1 cellular context compared by ENCODE assay signal in genomic region chr4:86934772-86935498, GRCh38.
TF ChIP-seq lines count a peak whose summit lies in the region.

Gene AFF1, plus strand, starts transcription at chr4:86935011. Its CDS starts 13,523 bp downstream, at chr4:86948534.

TF ChIP-seq in K562, 482 proteins besides CTCF, POLR2A, EP300 and RAD21 (continues in another document):
- TF ChIP-seq RNF219 (CRISPR knock-in tag; IDR thresholded peaks at IDR 0.05) = no peak
- TF ChIP-seq, protein P1, sequence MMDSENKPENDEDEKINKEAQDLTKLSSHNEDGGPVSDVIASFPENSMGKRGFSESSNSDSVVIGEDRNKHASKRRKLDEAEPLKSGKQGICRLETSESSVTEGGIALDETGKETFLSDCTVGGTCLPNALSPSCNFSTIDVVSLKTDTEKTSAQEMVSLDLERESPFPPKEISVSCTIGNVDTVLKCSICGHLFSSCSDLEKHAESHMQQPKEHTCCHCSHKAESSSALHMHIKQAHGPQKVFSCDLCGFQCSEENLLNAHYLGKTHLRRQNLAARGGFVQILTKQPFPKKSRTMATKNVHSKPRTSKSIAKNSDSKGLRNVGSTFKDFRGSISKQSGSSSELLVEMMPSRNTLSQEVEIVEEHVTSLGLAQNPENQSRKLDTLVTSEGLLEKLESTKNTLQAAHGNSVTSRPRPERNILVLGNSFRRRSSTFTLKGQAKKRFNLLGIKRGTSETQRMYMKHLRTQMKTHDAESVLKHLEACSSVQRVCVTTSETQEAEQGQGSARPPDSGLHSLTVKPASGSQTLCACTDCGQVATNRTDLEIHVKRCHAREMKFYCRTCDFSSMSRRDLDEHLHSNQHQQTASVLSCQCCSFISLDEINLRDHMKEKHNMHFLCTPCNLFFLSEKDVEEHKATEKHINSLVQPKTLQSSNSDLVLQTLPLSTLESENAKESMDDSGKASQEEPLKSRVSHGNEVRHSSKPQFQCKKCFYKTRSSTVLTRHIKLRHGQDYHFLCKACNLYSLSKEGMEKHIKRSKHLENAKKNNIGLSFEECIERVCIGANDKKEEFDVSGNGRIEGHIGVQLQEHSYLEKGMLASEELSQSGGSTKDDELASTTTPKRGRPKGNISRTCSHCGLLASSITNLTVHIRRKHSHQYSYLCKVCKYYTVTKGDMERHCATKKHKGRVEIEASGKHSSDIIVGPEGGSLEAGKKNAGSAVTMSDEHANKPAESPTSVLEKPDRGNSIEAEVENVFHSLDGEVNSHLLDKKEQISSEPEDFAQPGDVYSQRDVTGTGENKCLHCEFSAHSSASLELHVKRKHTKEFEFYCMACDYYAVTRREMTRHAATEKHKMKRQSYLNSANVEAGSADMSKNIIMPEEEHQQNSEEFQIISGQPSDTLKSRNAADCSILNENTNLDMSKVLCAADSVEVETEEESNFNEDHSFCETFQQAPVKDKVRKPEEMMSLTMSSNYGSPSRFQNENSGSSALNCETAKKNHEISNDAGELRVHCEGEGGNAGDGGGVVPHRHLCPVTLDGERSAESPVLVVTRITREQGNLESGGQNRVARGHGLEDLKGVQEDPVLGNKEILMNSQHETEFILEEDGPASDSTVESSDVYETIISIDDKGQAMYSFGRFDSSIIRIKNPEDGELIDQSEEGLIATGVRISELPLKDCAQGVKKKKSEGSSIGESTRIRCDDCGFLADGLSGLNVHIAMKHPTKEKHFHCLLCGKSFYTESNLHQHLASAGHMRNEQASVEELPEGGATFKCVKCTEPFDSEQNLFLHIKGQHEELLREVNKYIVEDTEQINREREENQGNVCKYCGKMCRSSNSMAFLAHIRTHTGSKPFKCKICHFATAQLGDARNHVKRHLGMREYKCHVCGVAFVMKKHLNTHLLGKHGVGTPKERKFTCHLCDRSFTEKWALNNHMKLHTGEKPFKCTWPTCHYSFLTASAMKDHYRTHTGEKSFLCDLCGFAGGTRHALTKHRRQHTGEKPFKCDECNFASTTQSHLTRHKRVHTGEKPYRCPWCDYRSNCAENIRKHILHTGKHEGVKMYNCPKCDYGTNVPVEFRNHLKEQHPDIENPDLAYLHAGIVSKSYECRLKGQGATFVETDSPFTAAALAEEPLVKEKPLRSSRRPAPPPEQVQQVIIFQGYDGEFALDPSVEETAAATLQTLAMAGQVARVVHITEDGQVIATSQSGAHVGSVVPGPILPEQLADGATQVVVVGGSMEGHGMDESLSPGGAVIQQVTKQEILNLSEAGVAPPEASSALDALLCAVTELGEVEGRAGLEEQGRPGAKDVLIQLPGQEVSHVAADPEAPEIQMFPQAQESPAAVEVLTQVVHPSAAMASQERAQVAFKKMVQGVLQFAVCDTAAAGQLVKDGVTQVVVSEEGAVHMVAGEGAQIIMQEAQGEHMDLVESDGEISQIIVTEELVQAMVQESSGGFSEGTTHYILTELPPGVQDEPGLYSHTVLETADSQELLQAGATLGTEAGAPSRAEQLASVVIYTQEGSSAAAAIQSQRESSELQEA (IDR thresholded peaks at IDR 0.05; ENCODE audit: low read depth) = no peak
- no peak for TF ChIP-seq STAT5B (CRISPR knock-in tag; IDR thresholded peaks at IDR 0.05)
- TF ChIP-seq KLF1 (tag; IDR thresholded peaks at IDR 0.05) = 0 out of 2 replicates have a peak, but pooled peaks have one; percentile 48
- TF ChIP-seq LCOR (CRISPR knock-in tag; IDR thresholded peaks at IDR 0.05) = no peak
- peak; percentile 83 for TF ChIP-seq ESRRA (IDR thresholded peaks at IDR 0.05; ENCODE audit: borderline replicate concordance, low read depth)
- TF ChIP-seq, protein P2, sequence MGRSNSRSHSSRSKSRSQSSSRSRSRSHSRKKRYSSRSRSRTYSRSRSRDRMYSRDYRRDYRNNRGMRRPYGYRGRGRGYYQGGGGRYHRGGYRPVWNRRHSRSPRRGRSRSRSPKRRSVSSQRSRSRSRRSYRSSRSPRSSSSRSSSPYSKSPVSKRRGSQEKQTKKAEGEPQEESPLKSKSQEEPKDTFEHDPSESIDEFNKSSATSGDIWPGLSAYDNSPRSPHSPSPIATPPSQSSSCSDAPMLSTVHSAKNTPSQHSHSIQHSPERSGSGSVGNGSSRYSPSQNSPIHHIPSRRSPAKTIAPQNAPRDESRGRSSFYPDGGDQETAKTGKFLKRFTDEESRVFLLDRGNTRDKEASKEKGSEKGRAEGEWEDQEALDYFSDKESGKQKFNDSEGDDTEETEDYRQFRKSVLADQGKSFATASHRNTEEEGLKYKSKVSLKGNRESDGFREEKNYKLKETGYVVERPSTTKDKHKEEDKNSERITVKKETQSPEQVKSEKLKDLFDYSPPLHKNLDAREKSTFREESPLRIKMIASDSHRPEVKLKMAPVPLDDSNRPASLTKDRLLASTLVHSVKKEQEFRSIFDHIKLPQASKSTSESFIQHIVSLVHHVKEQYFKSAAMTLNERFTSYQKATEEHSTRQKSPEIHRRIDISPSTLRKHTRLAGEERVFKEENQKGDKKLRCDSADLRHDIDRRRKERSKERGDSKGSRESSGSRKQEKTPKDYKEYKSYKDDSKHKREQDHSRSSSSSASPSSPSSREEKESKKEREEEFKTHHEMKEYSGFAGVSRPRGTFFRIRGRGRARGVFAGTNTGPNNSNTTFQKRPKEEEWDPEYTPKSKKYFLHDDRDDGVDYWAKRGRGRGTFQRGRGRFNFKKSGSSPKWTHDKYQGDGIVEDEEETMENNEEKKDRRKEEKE (IDR thresholded peaks at IDR 0.05; ENCODE audit: borderline replicate concordance in 1 of 2, control insufficient read depth in 1 of 2, low read depth in 2 of 2, low read length in 1 of 2) = 0 out of 4 replicates have a peak, but pooled peaks of 1 of the 2 experiments have one; percentile 34
- TF ChIP-seq, protein P3, sequence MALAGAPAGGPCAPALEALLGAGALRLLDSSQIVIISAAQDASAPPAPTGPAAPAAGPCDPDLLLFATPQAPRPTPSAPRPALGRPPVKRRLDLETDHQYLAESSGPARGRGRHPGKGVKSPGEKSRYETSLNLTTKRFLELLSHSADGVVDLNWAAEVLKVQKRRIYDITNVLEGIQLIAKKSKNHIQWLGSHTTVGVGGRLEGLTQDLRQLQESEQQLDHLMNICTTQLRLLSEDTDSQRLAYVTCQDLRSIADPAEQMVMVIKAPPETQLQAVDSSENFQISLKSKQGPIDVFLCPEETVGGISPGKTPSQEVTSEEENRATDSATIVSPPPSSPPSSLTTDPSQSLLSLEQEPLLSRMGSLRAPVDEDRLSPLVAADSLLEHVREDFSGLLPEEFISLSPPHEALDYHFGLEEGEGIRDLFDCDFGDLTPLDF (CRISPR knock-in tag; IDR thresholded peaks at IDR 0.05) = peak; percentile 53; the same call in 1 of the 2 replicates
- peak; percentile 64; the same call in 1 of the 2 replicates for TF ChIP-seq TFAP4 (CRISPR knock-in tag; IDR thresholded peaks at IDR 0.05; ENCODE audit: borderline replicate concordance)
- peak in 1 of 2 experiments; percentile 63; a peak in 1 of 3 replicates for TF ChIP-seq CBX3 (IDR thresholded peaks at IDR 0.05; ENCODE audit: borderline replicate concordance in 1 of 2, low read length in 2 of 2)
- no peak for TF ChIP-seq TOE1 (IDR thresholded peaks at IDR 0.05; ENCODE audit: borderline replicate concordance)
- 0 out of 2 replicates have a peak, but pooled peaks have one; percentile 72 for TF ChIP-seq TOE1 (CRISPR knock-in tag; IDR thresholded peaks at IDR 0.05; ENCODE audit: borderline replicate concordance, low read depth)
- TF ChIP-seq KLF13 (tag; IDR thresholded peaks at IDR 0.05; ENCODE audit: borderline replicate concordance, low read depth) = no peak
- peak in 1 of 2 experiments; percentile 99; a peak in 2 of 4 replicates for TF ChIP-seq ZNF639 (CRISPR knock-in tag; conservative IDR thresholded peaks at IDR 0.05 in 1 of 2, IDR thresholded peaks at IDR 0.05 in 1 of 2)
- no peak for TF ChIP-seq ZSCAN29 (IDR thresholded peaks at IDR 0.05)
- peak; percentile 35; the same call in 1 of the 2 replicates for TF ChIP-seq ZBTB40 (IDR thresholded peaks at IDR 0.05)
- TF ChIP-seq ZBTB40 (CRISPR knock-in tag; IDR thresholded peaks at IDR 0.05) = no peak
- peak; percentile 26; the same call in 1 of the 2 replicates for TF ChIP-seq MITF (IDR thresholded peaks at IDR 0.05)
- TF ChIP-seq SMAD4 (CRISPR knock-in tag; conservative IDR thresholded peaks at IDR 0.05) = peak; percentile 77
- peak; percentile 87 for TF ChIP-seq GATAD2B (IDR thresholded peaks at IDR 0.05; ENCODE audit: borderline replicate concordance)
